Comparison of ENCODE assay signal across 8 cellular contexts in the genomic region with DNA sequence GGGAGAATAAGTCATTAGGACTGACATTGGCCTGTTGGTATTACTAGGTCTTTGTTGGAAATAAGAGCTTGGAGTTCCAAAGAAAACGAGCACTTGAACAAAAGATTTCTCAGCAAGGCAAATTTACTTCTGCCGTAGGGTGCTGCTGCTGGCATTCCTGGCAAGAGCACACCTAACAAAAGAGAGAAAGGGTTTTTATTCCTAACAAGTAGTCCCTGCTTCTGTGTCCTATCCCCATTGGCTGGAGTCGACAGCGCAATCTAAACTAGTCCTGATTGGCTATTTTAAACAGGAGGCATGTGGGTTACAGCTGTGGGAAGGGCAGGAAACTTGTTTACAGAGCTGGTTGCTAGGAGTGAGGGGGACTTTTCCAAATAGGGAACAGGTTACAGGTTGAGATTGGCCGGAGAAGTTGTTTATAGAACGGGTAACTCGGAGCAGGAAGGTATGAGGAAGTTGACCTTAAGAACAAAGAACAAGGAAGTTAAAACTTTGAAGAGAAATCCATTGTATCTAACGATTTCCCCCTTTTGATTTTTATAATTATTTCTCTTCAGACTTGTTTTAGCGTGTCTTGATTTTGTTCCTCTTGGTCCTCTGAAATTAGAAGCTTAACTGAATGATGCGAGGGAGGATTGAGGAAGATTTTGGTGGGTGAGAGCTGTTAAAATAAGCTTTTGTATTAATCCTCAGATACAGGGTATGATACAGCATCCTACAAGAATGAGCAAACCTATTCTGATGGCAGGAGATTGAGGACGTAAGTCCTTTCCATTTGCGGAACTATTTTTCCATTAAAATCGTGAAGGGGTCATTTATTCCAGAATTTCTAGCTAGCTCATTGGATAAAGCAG. TPM values are rescaled to one million over a fixed set of nuclear protein-coding genes. Genes with fewer than 3 reads are reported as not detected.
A peak's percentile ranks its signal among the peaks of the same experiment; 100 is the strongest.
DNase-seq lines count a peak whose midpoint lies in the region; ATAC-seq and TF ChIP-seq lines count a peak whose summit lies in the region.

No MANE protein-coding gene starts in this region.

- peak overlapping the region; percentile 98 for H3K9ac ChIP-seq in HCT116 (ENCODE audit: low read length)

- H3K9me2 ChIP-seq in HCT116 (ENCODE audit: insufficient read depth), result no peaks in the 10 kb centered on the region

- H3K27ac ChIP-seq in HCT116 (ENCODE audit: low read depth, low read length), result peak overlapping the region; percentile 96

- H3K36me3 ChIP-seq in HCT116 (ENCODE audit: control insufficient read depth in 1 of 2, insufficient read depth in 2 of 2, low read length in 2 of 2), result peaks cover 64 to 75% of the 10 kb centered on the region in 2 experiments

- H3K27me3 ChIP-seq in HCT116 (ENCODE audit: insufficient read depth, low read length), result no peaks in the 10 kb centered on the region

- H3K27me3 Mint-ChIP-seq in activated CD4-positive, alpha-beta memory T cell treated with anti-CD3 and anti-CD28 coated beads for 36 hours, result peaks cover 2% of the 10 kb centered on the region
- H3K27me3 Mint-ChIP-seq in immature natural killer cell (ENCODE audit: low read depth in 3 of 3), result peaks cover 18 to 38% (median 26%) of the 10 kb centered on the region in 3 donors

- no peak overlapping the region for H2AFZ ChIP-seq in HCT116 (ENCODE audit: low read depth, low read length, poor library complexity, severe bottlenecking)

- no TSS peak for BruUV-seq in HCT116 (replicated peaks; lab: Mats Ljungman, UMichigan)

- H3K4me3 Mint-ChIP-seq in activated CD4-positive, alpha-beta memory T cell treated with anti-CD3 and anti-CD28 coated beads for 36 hours, result peak overlapping the region; percentile 99
- H3K4me3 Mint-ChIP-seq in immature natural killer cell, result peak overlapping the region; percentile 43 to 98 (median 59)

- intact Hi-C loops in HCT116 (cut with micrococcal nuclease), result no loop called here
- intact Hi-C loops in activated CD4-positive, alpha-beta memory T cell treated with anti-CD3 and anti-CD28 coated beads for 36 hours (cut with micrococcal nuclease), result no loop called here
- intact Hi-C loops in left ventricle myocardium superior (cut with micrococcal nuclease), result no loop called here

- POLR2A ChIA-PET in AG04449 (lab: Yijun Ruan, JAX) (interaction anchor here (5.6 kb wide), 1 partner anchor 10 kb away, joined by 37 read pairs; no protein-coding TSS in a partner anchor), HCT116 (lab: Charles Lee) (interaction anchor here (1.4 to 2.9 kb wide), 2 partner anchors 11 to 40 kb away, joined by 9 to 10 read pairs; no protein-coding TSS in a partner anchor)
- POLR2A ChIA-PET in activated CD4-positive, alpha-beta memory T cell treated with anti-CD3 and anti-CD28 coated beads for 36 hours (lab: Charles Lee), result interaction anchor here (0.6 to 3.7 kb wide), 11 partner anchors 6 to 314 kb away, joined by 3 to 25 read pairs (median 3); a partner anchor contains a TSS

- TF ChIP-seq RAD21 in HCT116 (IDR thresholded peaks at IDR 0.05; ENCODE audit: low read depth), result no peak

- no peak for TF ChIP-seq POLR2A in HCT116 (IDR thresholded peaks at IDR 0.05; ENCODE audit: borderline replicate concordance, extremely low read depth, insufficient read depth, insufficient read length)

- no peaks in the 10 kb centered on the region for H3K9me3 ChIP-seq in HCT116 (ENCODE audit: control insufficient read depth in 1 of 2, insufficient read depth in 1 of 2, low read depth in 1 of 2, low read length in 2 of 2)

- RAD21 ChIA-PET in HCT116 (lab: Charles Lee; ENCODE audit: low non-redundant PET in 1 of 2, low total read pairs in 2 of 2, uncharacterized antibody in 2 of 2, unreplicated experiment in 2 of 2), result interaction anchor here in 1 of 2 experiments (0.5 kb wide), 1 partner anchor 252 kb away, joined by 3 read pairs; no protein-coding TSS in a partner anchor

- CTCF ChIA-PET in AG04449 (lab: Yijun Ruan, JAX), result interaction anchor here (1.5 to 2.5 kb wide), 3 partner anchors 10 to 49 kb away, joined by 3 to 11 read pairs (median 8); no protein-coding TSS in a partner anchor
- CTCF ChIA-PET in HCT116 (lab: Charles Lee), result no interaction called here
- CTCF ChIA-PET in activated CD4-positive, alpha-beta memory T cell treated with anti-CD3 and anti-CD28 coated beads for 36 hours (lab: Charles Lee), result interaction anchor here (0.9 to 1.2 kb wide), 2 partner anchors 35 to 64 kb away, joined by 3 to 4 read pairs; no protein-coding TSS in a partner anchor

- peaks cover 94% of the 10 kb centered on the region for H3K79me2 ChIP-seq in HCT116 (ENCODE audit: insufficient read depth, low read length)

- H3K4me2 ChIP-seq in HCT116 (ENCODE audit: low read length), result peak overlapping the region; percentile 92

- TF ChIP-seq CTCF in AG04449 (IDR thresholded peaks at IDR 0.05; ENCODE audit: insufficient read depth, low read length, missing control alignments) (no peak), HCT116 (IDR thresholded peaks at IDR 0.05 in 2 of 3, conservative IDR thresholded peaks at IDR 0.05 in 1 of 3; ENCODE audit: borderline replicate concordance in 1 of 3, insufficient read depth in 1 of 3, low read depth in 2 of 3, low read length in 2 of 3) (no peak)

- peaks cover 51% of the 10 kb centered on the region for H3K9me3 Mint-ChIP-seq in activated CD4-positive, alpha-beta memory T cell treated with anti-CD3 and anti-CD28 coated beads for 36 hours
- H3K9me3 Mint-ChIP-seq in immature natural killer cell, result peaks cover 8 to 60% (median 35%) of the 10 kb centered on the region in 6 donors

- H3K4me1 ChIP-seq in HCT116 (ENCODE audit: control insufficient read depth in 1 of 2, insufficient read depth in 2 of 2, low read length in 2 of 2), result peaks cover 33 to 71% of the 10 kb centered on the region in 2 experiments

- ATAC-seq in HCT116, result no peak
- no peak for ATAC-seq in HG02840 (IDR thresholded peaks at IDR 0.05; ENCODE audit: low FRiP score, unreplicated experiment)
- no peak for ATAC-seq in left ventricle myocardium superior

- H3K27ac Mint-ChIP-seq in activated CD4-positive, alpha-beta memory T cell treated with anti-CD3 and anti-CD28 coated beads for 36 hours, result peak overlapping the region; percentile 99
- H3K27ac Mint-ChIP-seq in immature natural killer cell, result peak overlapping the region; percentile 28 to 95 (median 69)

- peaks cover 60% of the 10 kb centered on the region for H3K4me1 Mint-ChIP-seq in activated CD4-positive, alpha-beta memory T cell treated with anti-CD3 and anti-CD28 coated beads for 36 hours (ENCODE audit: low read depth)
- peaks cover 90 to 93% of the 10 kb centered on the region in 2 donors for H3K4me1 Mint-ChIP-seq in immature natural killer cell

- no peak for DNase-seq in AG04449 (ENCODE audit: low read depth, low spot score)
- DNase-seq in HCT116 (ENCODE audit: low read depth, low spot score), result no peak
- DNase-seq in activated CD4-positive, alpha-beta memory T cell treated with anti-CD3 and anti-CD28 coated beads for 36 hours, result peak; percentile 40
- DNase-seq in immature natural killer cell, result peak in 1 of 3 donors; percentile 6
- DNase-seq in activated effector memory CD4-positive, alpha-beta T cell treated with anti-CD3 and anti-CD28 coated beads, Interleukin-2, amount 50 U/mL, for 16 hours, result no peak
- no peak for DNase-seq in T1000 (lab: John Stamatoyannopoulos, UW)
- DNase-seq in left ventricle myocardium superior, result no peak

- H3K36me3 Mint-ChIP-seq in activated CD4-positive, alpha-beta memory T cell treated with anti-CD3 and anti-CD28 coated beads for 36 hours, result peaks cover 90% of the 10 kb centered on the region
- H3K36me3 Mint-ChIP-seq in immature natural killer cell, result peaks cover 68 to 77% (median 72%) of the 10 kb centered on the region in 3 donors

- peaks cover 66% of the 10 kb centered on the region for H4K20me1 ChIP-seq in HCT116 (ENCODE audit: insufficient read depth)

- H3K4me3 ChIP-seq in AG04449 (ENCODE audit: low read depth, low read length), result peak overlapping the region; percentile 35
- H3K4me3 ChIP-seq in HCT116 (replicated peaks in 1 of 2; ENCODE audit: low read depth in 1 of 2, low read length in 2 of 2), result peak overlapping the region; percentile 79 to 91; a peak in 3 of 4 replicates

TF ChIP-seq in HCT116, 20 proteins besides CTCF, POLR2A, EP300 and RAD21:
- TF ChIP-seq JUND (IDR thresholded peaks at IDR 0.05), result 0 out of 2 replicates have a peak, but pooled peaks have one; percentile 29
- peak; percentile 50 for TF ChIP-seq POLR2AphosphoS5 (IDR thresholded peaks at IDR 0.05; ENCODE audit: low read depth, low read length)
- TF ChIP-seq CEBPB (IDR thresholded peaks at IDR 0.05; ENCODE audit: low read depth), result 0 out of 2 replicates have a peak, but pooled peaks have one; percentile 6
- TF ChIP-seq FOSL1 (IDR thresholded peaks at IDR 0.05; ENCODE audit: low read depth), result no peak
- 0 out of 2 replicates have a peak, but pooled peaks have one; percentile 26 for TF ChIP-seq SIN3A (IDR thresholded peaks at IDR 0.05; ENCODE audit: low read depth)
TF ChIP-seq in HCT116: peak in this region for 4.

RNA-seq across cellular contexts. Expression of a gene that starts 3.4 kb away (rescaled TPM):
- total RNA-seq in HCT116 (2021; ENCODE audit: unreplicated experiment), result 24.1 TPM
- polyA plus RNA-seq in HCT116 (2012), result 11.8 and 14.2 TPM in 2 replicates
- total RNA-seq in activated CD4-positive, alpha-beta memory T cell treated with anti-CD3 and anti-CD28 coated beads for 36 hours, result 10 to 100 TPM; 42.5 to 45.3 TPM
- polyA plus RNA-seq in immature natural killer cell, result 10 to 100 TPM; 17.2 to 59.2 (median 17.9) TPM
- total RNA-seq in left ventricle myocardium superior, result 20.6 TPM
